Comparison of ENCODE assay signal across 15 cellular contexts in the genomic region with DNA sequence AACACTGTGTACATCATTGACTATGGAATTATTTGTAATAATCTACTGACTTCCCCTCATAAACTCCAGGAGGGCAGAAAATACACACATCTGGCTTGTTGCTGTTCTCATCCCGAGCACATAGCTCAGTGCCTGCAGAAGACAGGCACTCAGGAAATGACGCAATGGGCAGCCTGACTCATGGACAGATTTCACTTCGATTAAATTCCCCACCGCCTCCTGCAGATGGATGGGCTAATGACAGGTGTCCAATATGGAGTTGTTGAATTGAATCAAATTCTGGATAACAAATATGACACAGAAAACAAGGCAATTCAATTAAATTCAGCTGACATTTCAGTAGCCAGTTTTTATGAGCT. TPM values are rescaled to one million over a fixed set of nuclear protein-coding genes. Genes with fewer than 3 reads are reported as not detected.
DNase-seq lines count a peak whose midpoint lies in the region; ATAC-seq and TF ChIP-seq lines count a peak whose summit lies in the region.
"Had no signal": no experiment of that assay in that cellular context is flagged by ENCODE, and none has a peak within 500 bp of the region (broad histone marks: within the 10 kb centered on the region; RNA-seq: fewer than 3 reads in every experiment).

No MANE protein-coding gene starts in this region.

- H3K27me3 Mint-ChIP-seq in CD8-positive, alpha-beta T cell (ENCODE audit: low read depth): peaks cover 50% of the 10 kb centered on the region

- no peak for TF ChIP-seq CTCF in RWPE2 (IDR thresholded peaks at IDR 0.05; ENCODE audit: poor library complexity, severe bottlenecking)
- no peak for TF ChIP-seq CTCF in CD8-positive, alpha-beta T cell (IDR thresholded peaks at IDR 0.05)

- intact Hi-C loops in CD8-positive, alpha-beta T cell (cut with DNase I, micrococcal nuclease): no loop called here

- H3K36me3 Mint-ChIP-seq in CD8-positive, alpha-beta T cell: no peaks in the 10 kb centered on the region
- H3K36me3 Mint-ChIP-seq: CD14-positive monocyte had no signal

- ATAC-seq in RWPE2 (ENCODE audit: low read depth) (peak; percentile 63), GM18502 (IDR thresholded peaks at IDR 0.05; ENCODE audit: poor library complexity, unreplicated experiment) (no peak)
- ATAC-seq in CD8-positive, alpha-beta T cell: no peak

- POLR2A ChIA-PET in CD8-positive, alpha-beta T cell (lab: Charles Lee): no interaction called here

- peaks cover 7% of the 10 kb centered on the region for H3K9me3 ChIP-seq in RWPE2 (ENCODE audit: severe bottlenecking)
- H3K9me3 ChIP-seq in CD8-positive, alpha-beta T cell (ENCODE audit: low read length): no peaks in the 10 kb centered on the region

- CTCF ChIA-PET in CD8-positive, alpha-beta T cell (lab: Charles Lee): interaction anchor here (0.7 to 3.3 kb wide), 6 partner anchors 8 to 1352 kb away, joined by 3 to 21 read pairs (median 4); no protein-coding TSS in a partner anchor

- no peaks in the 10 kb centered on the region for H3K4me1 Mint-ChIP-seq in CD8-positive, alpha-beta T cell (ENCODE audit: low read depth)

- no peak overlapping the region for H3K4me3 ChIP-seq in RWPE2 (ENCODE audit: severe bottlenecking)
- H3K4me3 ChIP-seq in CD8-positive, alpha-beta T cell (ENCODE audit: low read depth, low read length): no peak overlapping the region
- H3K4me3 ChIP-seq: stomach had no signal

- no peak overlapping the region for H3K27ac ChIP-seq in RWPE2 (ENCODE audit: poor library complexity, severe bottlenecking)
- no peak overlapping the region for H3K27ac ChIP-seq in CD8-positive, alpha-beta T cell (ENCODE audit: low read depth, low read length)
- H3K27ac ChIP-seq: stomach, WERI-Rb-1 had no signal

- no peaks in the 10 kb centered on the region for H3K36me3 ChIP-seq in RWPE2 (ENCODE audit: low read depth)
- H3K36me3 ChIP-seq in CD8-positive, alpha-beta T cell (ENCODE audit: insufficient read depth, low read length): no peaks in the 10 kb centered on the region
- H3K36me3 ChIP-seq: stomach, WERI-Rb-1 had no signal

- peaks cover 20% of the 10 kb centered on the region for H3K27me3 ChIP-seq in RWPE2 (ENCODE audit: insufficient read depth, poor library complexity, severe bottlenecking)
- no peaks in the 10 kb centered on the region for H3K27me3 ChIP-seq in CD8-positive, alpha-beta T cell (ENCODE audit: insufficient read depth, low read length)

- no peak overlapping the region for H3K27ac Mint-ChIP-seq in CD8-positive, alpha-beta T cell
- H3K27ac Mint-ChIP-seq: CD14-positive monocyte had no signal

- H3K4me3 Mint-ChIP-seq in CD8-positive, alpha-beta T cell: no peak overlapping the region
- H3K4me3 Mint-ChIP-seq: CD14-positive monocyte had no signal

- H3K9me3 Mint-ChIP-seq in CD8-positive, alpha-beta T cell: peaks cover 7% of the 10 kb centered on the region

- DNase-seq in AG08395 (ENCODE audit: low spot score): peak; percentile 74
- DNase-seq in HCEC 1CT: peak; percentile 73
- DNase-seq in RWPE2 (ENCODE audit: low spot score): no peak
- DNase-seq in fibroblast of gingiva (ENCODE audit: low read depth): peak; percentile 33
- DNase-seq in CD8-positive, alpha-beta T cell: no peak
- no peak for DNase-seq in NCI-H2196 (lab: John Stamatoyannopoulos, UW; ENCODE audit: unreplicated experiment)
- DNase-seq in COLO668 (lab: John Stamatoyannopoulos, UW; ENCODE audit: unreplicated experiment): no peak
- DNase-seq: islet precursor cell, NCI-H2171 treated with DMSO at 0.1 percent for 48 hours, stomach, WERI-Rb-1 had no signal

- no peaks in the 10 kb centered on the region for H3K4me1 ChIP-seq in RWPE2 (ENCODE audit: insufficient read depth, poor library complexity, severe bottlenecking)
- H3K4me1 ChIP-seq in CD8-positive, alpha-beta T cell (ENCODE audit: insufficient read depth, low read length): no peaks in the 10 kb centered on the region
- H3K4me1 ChIP-seq: stomach had no signal

RNA-seq across cellular contexts. Expression of gene ANKRD60, which starts 9.1 kb away (rescaled TPM):
- total RNA-seq in CD8-positive, alpha-beta T cell: not detected
- total RNA-seq: frontal cortex, renal cortical epithelial cell, stomach had no signal

Comparison
In these comparisons a context has a peak if more than half of its experiments do, and no peak if none do; other contexts are left out.
1. DNase-seq: peak in AG08395 (single experiment), HCEC 1CT (single experiment) and fibroblast of gingiva (single experiment); none in RWPE2 (single experiment), CD8-positive, alpha-beta T cell (0 of 7), NCI-H2196 (single experiment) and COLO668 (single experiment).